ENCODE assay signal across 1 cellular context in the genomic region with DNA sequence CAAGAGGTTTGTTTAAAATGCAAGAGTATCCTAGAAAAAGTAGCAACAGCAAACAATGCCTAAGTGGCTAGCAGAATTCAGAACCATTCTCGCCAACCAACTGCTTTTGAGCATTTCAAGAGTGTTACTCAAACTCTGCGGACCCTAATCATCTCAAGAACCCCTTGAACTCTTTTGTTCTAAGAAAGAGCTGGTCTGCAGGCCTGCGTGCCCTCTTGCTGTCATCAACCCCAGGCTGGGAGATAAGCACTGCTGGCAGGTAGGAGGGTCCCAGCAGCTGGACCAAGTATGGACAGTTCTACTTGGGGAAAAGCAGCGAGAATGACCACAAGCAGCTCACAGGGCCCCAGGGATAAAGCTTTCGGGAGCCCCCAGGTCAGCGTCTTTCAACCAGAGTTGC.
TF ChIP-seq lines count a peak whose summit lies in the region.

No MANE protein-coding gene starts in this region.

TF ChIP-seq in endothelial cell of umbilical vein, 7 proteins besides CTCF, POLR2A, EP300 and RAD21:
- TF ChIP-seq MYC (IDR thresholded peaks at IDR 0.05; ENCODE audit: low read depth, low read length) (no peak), JUN (IDR thresholded peaks at IDR 0.05; ENCODE audit: borderline replicate concordance, insufficient read depth, insufficient read length, low read depth) (no peak), POLR2AphosphoS5 (IDR thresholded peaks at IDR 0.05; ENCODE audit: insufficient read depth, low read depth, low read length) (no peak), GATA2 (IDR thresholded peaks at IDR 0.05; ENCODE audit: insufficient read depth, insufficient read length, low read depth, low read length) (no peak), FOS (IDR thresholded peaks at IDR 0.05; ENCODE audit: borderline replicate concordance, insufficient read depth, low read length) (no peak), EZH2 (IDR thresholded peaks at IDR 0.05; ENCODE audit: borderline replicate concordance, low read depth, low read length, severe bottlenecking) (no peak)
- TF ChIP-seq, protein P1, sequence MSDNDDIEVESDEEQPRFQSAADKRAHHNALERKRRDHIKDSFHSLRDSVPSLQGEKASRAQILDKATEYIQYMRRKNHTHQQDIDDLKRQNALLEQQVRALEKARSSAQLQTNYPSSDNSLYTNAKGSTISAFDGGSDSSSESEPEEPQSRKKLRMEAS (IDR thresholded peaks at IDR 0.05; ENCODE audit: insufficient read depth, insufficient read length), result no peak
